In the genomic region with DNA sequence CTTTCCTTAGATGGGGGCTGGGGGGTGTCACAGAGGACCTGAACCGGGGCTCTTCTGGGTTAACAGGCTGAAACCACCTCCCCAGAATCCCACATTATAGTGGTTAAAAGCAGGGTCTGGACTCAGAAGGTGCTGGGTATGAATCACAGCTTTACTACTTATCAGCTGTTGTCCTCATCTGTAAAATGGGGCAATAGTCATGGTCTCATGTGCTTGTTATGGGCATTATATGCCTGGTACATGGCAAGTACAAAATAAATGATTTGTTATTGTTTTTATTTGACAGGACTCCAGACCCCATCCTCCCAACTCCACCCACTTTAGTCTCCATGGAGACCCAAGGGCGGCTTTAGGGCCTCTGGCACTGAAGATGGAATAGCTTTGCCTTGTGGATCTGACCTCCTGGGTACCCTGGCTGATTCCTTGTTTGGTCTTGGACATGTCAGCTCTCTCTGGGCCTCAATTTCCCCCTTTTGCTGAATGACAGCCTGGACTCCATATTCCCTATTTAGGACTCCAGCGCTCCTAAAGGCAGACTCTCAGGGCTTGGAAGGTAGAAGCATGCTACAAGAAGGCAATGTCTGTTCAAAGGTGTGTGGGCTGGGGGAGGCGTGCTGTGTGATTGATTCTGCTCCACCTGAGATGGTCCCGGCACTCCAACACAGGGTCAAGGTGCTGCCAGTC, we compare ENCODE assay signal across 8 cellular contexts. TPM values are rescaled to one million over a fixed set of nuclear protein-coding genes. Genes with fewer than 3 reads are reported as not detected.
DNase-seq lines count a peak whose midpoint lies in the region; ATAC-seq and TF ChIP-seq lines count a peak whose summit lies in the region.

No MANE protein-coding gene starts in this region.

- no peaks in the 10 kb centered on the region for H3K9me3 ChIP-seq in right atrium auricular region
- no peaks in the 10 kb centered on the region for H3K9me3 ChIP-seq in lower lobe of right lung
- no peaks in the 10 kb centered on the region for H3K9me3 ChIP-seq in uterus

- no peaks in the 10 kb centered on the region for H3K27me3 ChIP-seq in right atrium auricular region
- no peaks in the 10 kb centered on the region for H3K27me3 ChIP-seq in lower lobe of right lung (ENCODE audit: low read depth)
- no peaks in the 10 kb centered on the region for H3K27me3 ChIP-seq in uterus

- H3K4me1 ChIP-seq in right atrium auricular region (peaks cover 0 to 42% of the 10 kb centered on the region in 2 donors), lower lobe of right lung (peaks cover 44% of the 10 kb centered on the region), uterus (peaks cover 0 to 5% of the 10 kb centered on the region in 2 donors)

- ATAC-seq in left cardiac atrium (no peak), lower lobe of right lung (no peak), HG02885 (IDR thresholded peaks at IDR 0.05; ENCODE audit: poor library complexity, unreplicated experiment) (no peak)

- H3K36me3 ChIP-seq in right atrium auricular region (no peaks in the 10 kb centered on the region), lower lobe of right lung (no peaks in the 10 kb centered on the region), uterus (no peaks in the 10 kb centered on the region)

- TF ChIP-seq CTCF in right atrium auricular region (IDR thresholded peaks at IDR 0.05) (no peak), astrocyte of the cerebellum (IDR thresholded peaks at IDR 0.05; ENCODE audit: low read depth, low read length, missing control alignments) (no peak), lower lobe of right lung (IDR thresholded peaks at IDR 0.05) (no peak), uterus (IDR thresholded peaks at IDR 0.05) (peak in 1 of 4 experiments; percentile 14)

- TF ChIP-seq POLR2A in uterus (IDR thresholded peaks at IDR 0.05), result peak in 1 of 2 donors; percentile 35

- no peak for DNase-seq in right atrium auricular region (ENCODE audit: low spot score)
- no peak for DNase-seq in left cardiac atrium
- no peak for DNase-seq in astrocyte of the cerebellum (ENCODE audit: low read depth)
- DNase-seq in lower lobe of right lung, result no peak
- no peak for DNase-seq in uterus
- DNase-seq in NCI-H446 treated with DMSO at 0.1 percent for 48 hours (lab: John Stamatoyannopoulos, UW), result no peak
- no peak for DNase-seq in MV-4-11 (lab: John Stamatoyannopoulos, UW)

- H3K27ac ChIP-seq in right atrium auricular region (peak overlapping the region; percentile 92), lower lobe of right lung (peak overlapping the region; percentile 98), uterus (peak overlapping the region; percentile 96 to 98)

- intact Hi-C loops in left cardiac atrium (cut with DNase I), result loop anchor here (5.0 to 10.0 kb wide), 3 partner anchors 33 to 113 kb away; partner anchors contain the start of genes MORC2 (in 2 of the 2) and TUG1 (in 2 of the 2)
- intact Hi-C loops in lower lobe of right lung (cut with DNase I), result loop anchor here (10.0 kb wide), 1 partner anchor 136 kb away; no protein-coding TSS in a partner anchor
- intact Hi-C loops in uterus (cut with DNase I; ENCODE audit: low total_unique reads), result loop anchor here (5.0 kb wide), 1 partner anchor 43 kb away; no protein-coding TSS in a partner anchor

- in situ Hi-C loops in astrocyte of the cerebellum (cut with HindIII; ENCODE audit: low sequenced_read_pairs), result no loop called here

- H3K4me3 ChIP-seq in right atrium auricular region (peak overlapping the region; percentile 72 to 80), astrocyte of the cerebellum (ENCODE audit: low read depth, low read length) (peak overlapping the region; percentile 61), lower lobe of right lung (peak overlapping the region; percentile 96), uterus (peak overlapping the region; percentile 85 to 98)

RNA-seq across cellular contexts. Expression of gene SMTN, which starts 0.8 kb away (rescaled TPM):
- total RNA-seq in right atrium auricular region (100 to 1,000 TPM in 1 of 2 donors, 10 to 100 TPM in 1; 81.4 to 183 TPM), left cardiac atrium (100 to 1,000 TPM; 142 to 150 TPM), lower lobe of right lung (44.8 TPM), uterus (100 to 1,000 TPM; 182 to 647 (median 274) TPM)

RNA-seq across cellular contexts. Expression of gene SELENOM, which starts 27.1 kb away (rescaled TPM):
- total RNA-seq in right atrium auricular region, result 100 to 1,000 TPM; 133 to 358 TPM
- 100 to 1,000 TPM; 118 to 145 TPM for total RNA-seq in left cardiac atrium
- total RNA-seq in lower lobe of right lung, result 86.8 TPM
- total RNA-seq in uterus, result 1,000 to 10,000 TPM in 2 of 4 donors, 100 to 1,000 TPM in 1, 10 to 100 TPM in 1; 91.7 to 2,170 (median 948) TPM

RNA-seq across cellular contexts. Expression of gene INPP5J, which starts 42.5 kb away (rescaled TPM):
- total RNA-seq in right atrium auricular region (10 to 100 TPM; 17.6 to 26.3 TPM), left cardiac atrium (10 to 100 TPM; 13.3 to 26.4 TPM), lower lobe of right lung (4.6 TPM), uterus (1 to 10 TPM in 3 of 4 donors, under 1 TPM in 1; 0.59 to 7.9 (median 3.0) TPM)
